In genomic region chr1:111520040-111520439, GRCh38 we compare ENCODE assay signal across 34 cellular contexts. TPM values are rescaled to one million over a fixed set of nuclear protein-coding genes. Genes with fewer than 3 reads are reported as not detected.
"Had no signal": no experiment of that assay in that cellular context is flagged by ENCODE, and none has a peak within 500 bp of the region (broad histone marks: within the 10 kb centered on the region; RNA-seq: fewer than 3 reads in every experiment).

No MANE protein-coding gene starts in this region.

- H3K4me3 Mint-ChIP-seq: activated B cell treated with CpG ODN at 0.5 μM for 24 hours; activated CD4-positive, alpha-beta memory T cell treated with anti-CD3 and anti-CD28 coated beads for 36 hours; activated CD8-positive, alpha-beta T cell treated with anti-CD3 and anti-CD28 coated beads for 36 hours; activated naive CD4-positive, alpha-beta T cell treated with anti-CD3 and anti-CD28 coated beads for 36 hours; activated naive CD8-positive, alpha-beta T cell treated with anti-CD3 and anti-CD28 coated beads for 36 hours; activated T-cell treated with anti-CD3 and anti-CD28 coated beads, Interleukin-2, amount 50 U/mL, for 4 hours; activated T-cell treated with anti-CD3 and anti-CD28 coated beads, Interleukin-2, amount 50 U/mL, for 72 hours; activated T-helper 1 cell treated with anti-CD3 and anti-CD28 coated beads, Interleukin-12 subunit alpha, Interleukin-12 subunit beta, Interleukin-2, Interleukin-4 antibody, amounts not matched to agents 30 ng/mL and 10 ng/mL and 1 ng/mL, durations not matched to agents 14 hours and 24 hours and 36 hours; activated T-helper 17 cell treated with anti-CD3 and anti-CD28 coated beads, Interleukin-2, amount 50 U/mL, for 72 hours; T-helper 1 cell treated with Interleukin-12 subunit alpha and Interleukin-12 subunit beta and Interleukin-4 antibody, amounts not matched to agents 30 μg/mL and 1 μg/mL, for 36 hours; T-helper 2 cell treated with Interferon-gamma antibody and Interleukin-4, amounts not matched to agents 5 μg/mL and 100 μg/mL, for 36 hours had no signal

- H3K36me3 Mint-ChIP-seq: activated CD4-positive, alpha-beta memory T cell treated with anti-CD3 and anti-CD28 coated beads for 36 hours; activated naive CD8-positive, alpha-beta T cell treated with anti-CD3 and anti-CD28 coated beads for 36 hours had no signal

- H3K27ac Mint-ChIP-seq: activated B cell treated with CpG ODN at 0.5 μM for 24 hours; activated CD4-positive, alpha-beta memory T cell treated with anti-CD3 and anti-CD28 coated beads for 36 hours; activated CD8-positive, alpha-beta T cell treated with anti-CD3 and anti-CD28 coated beads for 36 hours; activated naive CD4-positive, alpha-beta T cell treated with anti-CD3 and anti-CD28 coated beads for 36 hours; activated naive CD8-positive, alpha-beta T cell treated with anti-CD3 and anti-CD28 coated beads for 36 hours; activated T-cell treated with anti-CD3 and anti-CD28 coated beads, Interleukin-2, amount 50 U/mL, for 72 hours; activated T-helper 17 cell treated with anti-CD3 and anti-CD28 coated beads, Interleukin-2, amount 50 U/mL, for 72 hours; T-helper 1 cell treated with Interleukin-12 subunit alpha and Interleukin-12 subunit beta and Interleukin-4 antibody, amounts not matched to agents 30 μg/mL and 1 μg/mL, for 36 hours; T-helper 2 cell treated with Interferon-gamma antibody and Interleukin-4, amounts not matched to agents 5 μg/mL and 100 μg/mL, for 36 hours had no signal

- DNase-seq: activated B cell treated with CpG ODN at 0.5 μM for 24 hours; activated CD4-positive, alpha-beta memory T cell treated with anti-CD3 and anti-CD28 coated beads for 36 hours; activated CD4-positive, alpha-beta T cell treated with anti-CD3 and anti-CD28 coated beads for 48 hours; activated CD4-positive, alpha-beta T cell treated with anti-CD3 and anti-CD28 coated beads, Interleukin-2, amount 50 U/mL, for 1 hour; activated CD4-positive, alpha-beta T cell treated with anti-CD3 and anti-CD28 coated beads, Interleukin-2, amount 50 U/mL, for 4 hours; activated CD4-positive, CD25-positive, alpha-beta regulatory T cell treated with anti-CD3 and anti-CD28 coated beads, Interleukin-2, amount 50 U/mL, for 72 hours; activated CD8-positive, alpha-beta memory T cell treated with anti-CD3 and anti-CD28 coated beads, Interleukin-2, amount 50 U/mL, for 4 hours; activated CD8-positive, alpha-beta T cell treated with anti-CD3 and anti-CD28 coated beads for 36 hours; activated effector memory CD4-positive, alpha-beta T cell treated with anti-CD3 and anti-CD28 coated beads, Interleukin-2, amount 50 U/mL, for 16 hours; activated gamma-delta T cell treated with Interleukin-2 at 50 U/mL for 16 hours; activated naive CD4-positive, alpha-beta T cell; activated naive CD4-positive, alpha-beta T cell treated with anti-CD3 and anti-CD28 coated beads for 36 hours; activated naive CD4-positive, alpha-beta T cell treated with anti-CD3 and anti-CD28 coated beads, Interleukin-2, amount 50 U/mL, for 16 hours; activated naive CD8-positive, alpha-beta T cell treated with anti-CD3 and anti-CD28 coated beads for 36 hours; activated T-cell treated with anti-CD3 and anti-CD28 coated beads for 4 hours; activated T-cell treated with anti-CD3 and anti-CD28 coated beads, Interleukin-2, amount 50 U/mL, for 1 hour; activated T-cell treated with anti-CD3 and anti-CD28 coated beads, Interleukin-2, amount 50 U/mL, for 4 hours; activated T-cell treated with anti-CD3 and anti-CD28 coated beads, Interleukin-2, amount 50 U/mL, for 72 hours; adrenal gland; amniotic stem cell; aorta; body of pancreas; brain microvascular endothelial cell; central memory CD4-positive, alpha-beta T cell; T-helper 1 cell; T-helper 2 cell; T-helper 9 cell had no signal

- ATAC-seq: activated CD8-positive, alpha-beta T cell treated with anti-CD3 and anti-CD28 coated beads for 36 hours; activated naive CD4-positive, alpha-beta T cell treated with anti-CD3 and anti-CD28 coated beads, Interleukin-2, amount 50 U/mL, for 72 hours; activated T-cell treated with anti-CD3 and anti-CD28 coated beads, Interleukin-2, amount 50 U/mL, for 4 hours; activated T-cell treated with anti-CD3 and anti-CD28 coated beads, Interleukin-2, amount 50 U/mL, for 72 hours; activated T-helper 17 cell treated with anti-CD3 and anti-CD28 coated beads, Interleukin-2, amount 50 U/mL, for 72 hours; body of pancreas had no signal

- H3K9me3 Mint-ChIP-seq: activated B cell treated with CpG ODN at 0.5 μM for 24 hours; activated CD4-positive, alpha-beta memory T cell treated with anti-CD3 and anti-CD28 coated beads for 36 hours; activated naive CD4-positive, alpha-beta T cell treated with anti-CD3 and anti-CD28 coated beads for 36 hours; activated T-cell treated with anti-CD3 and anti-CD28 coated beads, Interleukin-2, amount 50 U/mL, for 4 hours; activated T-cell treated with anti-CD3 and anti-CD28 coated beads, Interleukin-2, amount 50 U/mL, for 72 hours; activated T-helper 17 cell treated with anti-CD3 and anti-CD28 coated beads, Interleukin-2, amount 50 U/mL, for 72 hours had no signal

- H3K27me3 Mint-ChIP-seq: activated B cell treated with CpG ODN at 0.5 μM for 24 hours; activated CD4-positive, alpha-beta memory T cell treated with anti-CD3 and anti-CD28 coated beads for 36 hours; activated CD8-positive, alpha-beta T cell treated with anti-CD3 and anti-CD28 coated beads for 36 hours; activated naive CD8-positive, alpha-beta T cell treated with anti-CD3 and anti-CD28 coated beads for 36 hours; activated T-helper 17 cell treated with anti-CD3 and anti-CD28 coated beads, Interleukin-2, amount 50 U/mL, for 72 hours had no signal

RNA-seq across cellular contexts. Expression of gene ADORA3, which starts 16.6 kb away (rescaled TPM):
- total RNA-seq: activated B cell treated with CpG ODN at 0.5 μM for 24 hours; activated CD8-positive, alpha-beta memory T cell treated with anti-CD3 and anti-CD28 coated beads for 36 hours; activated CD8-positive, alpha-beta T cell treated with anti-CD3 and anti-CD28 coated beads for 36 hours; activated naive CD4-positive, alpha-beta T cell treated with anti-CD3 and anti-CD28 coated beads for 36 hours; activated naive CD8-positive, alpha-beta T cell treated with anti-CD3 and anti-CD28 coated beads for 36 hours; activated T-cell treated with anti-CD3 and anti-CD28 coated beads, Interleukin-2, amount 50 U/mL, for 4 hours; activated T-helper 17 cell treated with anti-CD3 and anti-CD28 coated beads, Interleukin-2, amount 50 U/mL, for 72 hours; astrocyte had no signal

RNA-seq across cellular contexts. Expression of gene TMIGD3, which starts 16.6 kb away (rescaled TPM):
- total RNA-seq: activated B cell treated with CpG ODN at 0.5 μM for 24 hours; activated CD8-positive, alpha-beta T cell treated with anti-CD3 and anti-CD28 coated beads for 36 hours; activated naive CD4-positive, alpha-beta T cell treated with anti-CD3 and anti-CD28 coated beads for 36 hours; activated naive CD4-positive, alpha-beta T cell treated with anti-CD3 and anti-CD28 coated beads, Interleukin-2, amount 50 U/mL, for 72 hours; activated naive CD8-positive, alpha-beta T cell treated with anti-CD3 and anti-CD28 coated beads for 36 hours; activated T-cell treated with anti-CD3 and anti-CD28 coated beads, Interleukin-2, amount 50 U/mL, for 4 hours; activated T-cell treated with anti-CD3 and anti-CD28 coated beads, Interleukin-2, amount 50 U/mL, for 72 hours; activated T-helper 1 cell treated with anti-CD3 and anti-CD28 coated beads, Interleukin-12 subunit alpha, Interleukin-12 subunit beta, Interleukin-2, Interleukin-4 antibody, amounts not matched to agents 30 ng/mL and 10 ng/mL and 1 ng/mL, durations not matched to agents 14 hours and 24 hours and 36 hours; astrocyte had no signal
